ENCODE assay signal across 14 cellular contexts in the genomic region with DNA sequence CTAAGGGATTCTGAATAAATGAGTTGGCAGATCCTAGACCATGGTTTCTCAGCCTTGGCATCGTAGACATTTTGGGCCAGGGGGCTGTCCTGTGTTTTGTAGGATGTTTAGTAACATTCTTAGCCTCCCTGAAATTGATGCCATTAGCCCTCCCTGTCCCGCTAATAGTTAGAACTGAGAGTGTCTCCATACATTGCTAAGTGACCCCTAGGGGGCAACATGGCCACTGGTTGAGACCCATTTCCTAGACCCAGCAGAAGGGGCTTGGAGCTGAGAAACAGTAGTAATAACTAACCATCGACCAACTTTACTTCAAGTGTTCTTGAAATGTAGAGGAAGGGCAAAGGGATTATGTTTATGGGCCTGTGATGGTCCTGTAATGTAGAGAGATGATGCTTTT. TPM values are rescaled to one million over a fixed set of nuclear protein-coding genes. Genes with fewer than 3 reads are reported as not detected.
DNase-seq lines count a peak whose midpoint lies in the region; ATAC-seq, FAIRE-seq and TF ChIP-seq lines count a peak whose summit lies in the region.
"Had no signal": no experiment of that assay in that cellular context is flagged by ENCODE, and none has a peak within 500 bp of the region (broad histone marks: within the 10 kb centered on the region; RNA-seq: fewer than 3 reads in every experiment).

No MANE protein-coding gene starts in this region.

- no peak overlapping the region for H3K27ac ChIP-seq in A549
- no peak overlapping the region for H3K27ac ChIP-seq in OCI-LY7 (ENCODE audit: low read depth, low read length, poor library complexity, severe bottlenecking)
- H3K27ac ChIP-seq in right atrium auricular region, result no peak overlapping the region
- H3K27ac ChIP-seq: C4-2B had no signal

- CTCF ChIA-PET in A549 (lab: Yijun Ruan, JAX) (interaction anchor here (0.5 to 3.9 kb wide), 6 partner anchors 10 to 520 kb away, joined by 3 to 22 read pairs (median 7); no protein-coding TSS in a partner anchor), OCI-LY7 (lab: Charles Lee; ENCODE audit: unreplicated experiment) (no interaction called here)

- H3K4me1 Mint-ChIP-seq in endothelial cell (ENCODE audit: unreplicated experiment) (peaks cover 45% of the 10 kb centered on the region), mesothelial cell of epicardium (peaks cover 28% of the 10 kb centered on the region)

- H3K9me2 ChIP-seq in OCI-LY7 (ENCODE audit: insufficient read depth, low read length), result no peaks in the 10 kb centered on the region

- FAIRE-seq in A549 (lab: Jason Lieb, UNC), result no peak

- POLR2A ChIA-PET in A549 (lab: Yijun Ruan, JAX), result no interaction called here
- POLR2A ChIA-PET in OCI-LY7 (lab: Charles Lee), result interaction anchor here (0.6 to 0.9 kb wide), 2 partner anchors 14 to 36 kb away, joined by 3 to 4 read pairs; no protein-coding TSS in a partner anchor

- peak in 1 of 2 experiments; percentile 16; a peak in 1 of 5 replicates for TF ChIP-seq RAD21 in A549 (conservative IDR thresholded peaks at IDR 0.05 in 1 of 2, IDR thresholded peaks at IDR 0.05 in 1 of 2)

- 85% methylated on average over 3 of the region's 3 CpGs for WGBS in A549 (ENCODE audit: missing lambda C conversion rate)

- H3K79me2 ChIP-seq in OCI-LY7 (ENCODE audit: insufficient read depth, low read depth, low read length), result peaks cover 97% of the 10 kb centered on the region

- H3K27ac Mint-ChIP-seq in endothelial cell (ENCODE audit: unreplicated experiment) (peak overlapping the region; percentile 31), mesothelial cell of epicardium (no peak overlapping the region)
- H3K27ac Mint-ChIP-seq: nephron had no signal

- peaks cover 26% of the 10 kb centered on the region for H3K36me3 Mint-ChIP-seq in endothelial cell (ENCODE audit: low read depth, unreplicated experiment)
- peaks cover 22% of the 10 kb centered on the region for H3K36me3 Mint-ChIP-seq in mesothelial cell of epicardium

- intact Hi-C loops in OCI-LY7 (cut with micrococcal nuclease; ENCODE audit: unreplicated experiment), result loop anchor here (5.0 kb wide), 1 partner anchor 194 kb away; no protein-coding TSS in a partner anchor

- no peak for TF ChIP-seq EP300 in A549 (IDR thresholded peaks at IDR 0.05)

- H3K36me3 ChIP-seq in GM06990 (ENCODE audit: control insufficient read depth, insufficient read depth, low read length) (peaks cover 5% of the 10 kb centered on the region), OCI-LY7 (ENCODE audit: insufficient read depth, low read length) (peaks cover 50% of the 10 kb centered on the region), right atrium auricular region (peaks cover 8% of the 10 kb centered on the region)

- ATAC-seq in A549, result peak in 1 of 2 experiments; percentile 64; a peak in 4 of 6 replicates
- no peak for ATAC-seq in HG03571 (IDR thresholded peaks at IDR 0.05; ENCODE audit: unreplicated experiment)
- ATAC-seq: stimulated activated memory B cell treated with anti-CD40 and anti-IgM and Interleukin-4, amounts not matched to agents 10 μg/mL and 1 μg/mL and 100 μg/mL, for 72 hours had no signal

- no peak for TF ChIP-seq POLR2A in A549 (IDR thresholded peaks at IDR 0.05; ENCODE audit: low read length)

- TF ChIP-seq CTCF in A549 (IDR thresholded peaks at IDR 0.05), result no peak; the same call in 2 of the 3 replicates
- TF ChIP-seq CTCF in GM06990 (IDR thresholded peaks at IDR 0.05; ENCODE audit: insufficient read depth, low read length, poor library complexity, severe bottlenecking), result peak; percentile 36
- peak; percentile 70 for TF ChIP-seq CTCF in OCI-LY7 (conservative IDR thresholded peaks at IDR 0.05; ENCODE audit: low read length)
- no peak for TF ChIP-seq CTCF in endothelial cell (IDR thresholded peaks at IDR 0.05; ENCODE audit: unreplicated experiment)
- no peak for TF ChIP-seq CTCF in mesothelial cell of epicardium (IDR thresholded peaks at IDR 0.05; ENCODE audit: unreplicated experiment)
- no peak for TF ChIP-seq CTCF in right atrium auricular region (IDR thresholded peaks at IDR 0.05)

- H3K4me2 ChIP-seq in A549, result 0 out of 3 replicates have a peak overlapping the region, but pooled peaks have one; percentile 16
- H3K4me2 ChIP-seq in OCI-LY7 (ENCODE audit: low read length), result no peak overlapping the region

- H3K4me3 Mint-ChIP-seq in endothelial cell (ENCODE audit: unreplicated experiment) (no peak overlapping the region), mesothelial cell of epicardium (no peak overlapping the region)
- H3K4me3 Mint-ChIP-seq: nephron; stimulated activated memory B cell treated with anti-CD40 and anti-IgM and Interleukin-4, amounts not matched to agents 10 μg/mL and 1 μg/mL and 100 μg/mL, for 72 hours had no signal

- H3K9me3 ChIP-seq in A549, result no peaks in the 10 kb centered on the region
- no peaks in the 10 kb centered on the region for H3K9me3 ChIP-seq in OCI-LY7 (ENCODE audit: low read length)
- H3K9me3 ChIP-seq in right atrium auricular region, result no peaks in the 10 kb centered on the region

- H2AFZ ChIP-seq in OCI-LY7 (ENCODE audit: low read length), result no peak overlapping the region

- no TSS peak for BruUV-seq in OCI-LY7 (replicated peaks; lab: Mats Ljungman, UMichigan)

- H3K27me3 Mint-ChIP-seq in endothelial cell (ENCODE audit: unreplicated experiment), result peaks cover 6% of the 10 kb centered on the region
- no peaks in the 10 kb centered on the region for H3K27me3 Mint-ChIP-seq in mesothelial cell of epicardium (ENCODE audit: low read depth)
- H3K27me3 Mint-ChIP-seq: stimulated activated memory B cell treated with anti-CD40 and anti-IgM and Interleukin-4, amounts not matched to agents 10 μg/mL and 1 μg/mL and 100 μg/mL, for 72 hours had no signal

- DNase-seq in A549 (ENCODE audit: low read depth in 1 of 2, low spot score in 1 of 2) (no peak), GM06990 (ENCODE audit: extremely low read depth, insufficient read length) (no peak), OCI-LY7 (ENCODE audit: low spot score) (peak; percentile 14), endothelial cell (ENCODE audit: low spot score) (peak; percentile 10), mesothelial cell of epicardium (ENCODE audit: low spot score in 2 of 2, unreplicated experiment in 2 of 2) (no peak), mucosa of gallbladder (ENCODE audit: low spot score) (no peak), right atrium auricular region (ENCODE audit: low spot score) (no peak)
- DNase-seq: effector CD8-positive, alpha-beta T cell; NCI-H2107; RPMI8226 had no signal

- H3K4me1 ChIP-seq in A549 (peaks cover 68% of the 10 kb centered on the region), OCI-LY7 (ENCODE audit: insufficient read depth, low read length, poor library complexity, severe bottlenecking) (peaks cover 28% of the 10 kb centered on the region), right atrium auricular region (peaks cover 0 to 63% of the 10 kb centered on the region in 2 donors)

- no peaks in the 10 kb centered on the region for H3K9me3 Mint-ChIP-seq in endothelial cell (ENCODE audit: unreplicated experiment)
- peaks cover 10% of the 10 kb centered on the region for H3K9me3 Mint-ChIP-seq in mesothelial cell of epicardium

- H3K27me3 ChIP-seq in GM06990 (replicated peaks; ENCODE audit: control insufficient read depth, insufficient read depth, low read length) (no peaks in the 10 kb centered on the region), right atrium auricular region (no peaks in the 10 kb centered on the region)

- H3K4me3 ChIP-seq in A549, result no peak overlapping the region
- no peak overlapping the region for H3K4me3 ChIP-seq in GM06990 (replicated peaks; ENCODE audit: low read depth, low read length)
- no peak overlapping the region for H3K4me3 ChIP-seq in OCI-LY7 (ENCODE audit: low read depth, low read length, poor library complexity, severe bottlenecking)
- no peak overlapping the region for H3K4me3 ChIP-seq in right atrium auricular region

- peaks cover 18% of the 10 kb centered on the region; the same call in 1 of the 2 replicates for H4K20me1 ChIP-seq in OCI-LY7 (ENCODE audit: insufficient read depth, low read length)

TF ChIP-seq in A549, 52 proteins besides CTCF, POLR2A, EP300 and RAD21 (continues in another document):
- TF ChIP-seq KDM5A (IDR thresholded peaks at IDR 0.05), result no peak
- TF ChIP-seq JUN (IDR thresholded peaks at IDR 0.05), result no peak
- no peak for TF ChIP-seq CEBPB (IDR thresholded peaks at IDR 0.05)
- no peak for TF ChIP-seq NPAS2 (CRISPR knock-in tag; IDR thresholded peaks at IDR 0.05; ENCODE audit: borderline replicate concordance)
- no peak for TF ChIP-seq HOXA7 (CRISPR knock-in tag; IDR thresholded peaks at IDR 0.05)
- TF ChIP-seq CHD2 (IDR thresholded peaks at IDR 0.05; ENCODE audit: low read length, partially characterized antibody), result no peak
- no peak for TF ChIP-seq NR3C1 (IDR thresholded peaks at IDR 0.05)
- TF ChIP-seq EHMT2 (IDR thresholded peaks at IDR 0.05; ENCODE audit: low read depth), result no peak
- TF ChIP-seq USF2 (IDR thresholded peaks at IDR 0.05), result no peak
- TF ChIP-seq TP53 (CRISPR knock-in tag; IDR thresholded peaks at IDR 0.05), result no peak
- no peak for TF ChIP-seq RARB (CRISPR knock-in tag; IDR thresholded peaks at IDR 0.05)

RNA-seq across cellular contexts. Expression of gene KCMF1, which starts 40.8 kb away (rescaled TPM):
- polyA plus RNA-seq in A549 (2011; rRNA removed) (194 and 221 TPM in 2 replicates), A549 (2017; fragmentation: RNase III; extraction: RNeasy Plus Mini Kit Qiagen cat#74134 plus additional on column Dnase treatment) (76.5 to 83.9 TPM (median 77.8 TPM) in 3 replicates)
- polyA plus RNA-seq in A549 (2012; cell fraction: cytosol; rRNA removed), result 52.1 and 59.5 TPM in 2 replicates
- 15.5 and 20.4 TPM in 2 replicates for polyA plus RNA-seq in A549 (2012; cell fraction: nucleus; rRNA removed)
- 103 and 125 TPM in 2 replicates for polyA minus RNA-seq in A549 (2011; rRNA and poly(A)+ RNA removed)
- total RNA-seq in OCI-LY7 (2014; rRNA removed; shearing (Covaris generic)), result 42.2 and 63.0 TPM in 2 replicates
- total RNA-seq in OCI-LY7 (2022) (95.1 and 108 TPM in 2 replicates), endothelial cell (ENCODE audit: unreplicated experiment) (84.6 TPM), mesothelial cell of epicardium (62.2 to 63.9 TPM (median 63.5 TPM) in 3 replicates), mucosa of gallbladder (60.1 TPM), right atrium auricular region (10 to 100 TPM; 53.1 to 69.5 TPM)

Comparison
In these comparisons a context has a peak if more than half of its experiments do, and no peak if none do; other contexts are left out.
1. DNase-seq: peak in OCI-LY7 (single experiment) and endothelial cell (single experiment); none in A549 (0 of 2), GM06990 (single experiment), mesothelial cell of epicardium (0 of 2), mucosa of gallbladder (single experiment) and right atrium auricular region (single experiment).
2. CTCF ChIP-seq: peak in GM06990 (single experiment) and OCI-LY7 (single experiment); none in A549 (single experiment), endothelial cell (single experiment), mesothelial cell of epicardium (single experiment) and right atrium auricular region (0 of 2).